9 cellular contexts compared by ENCODE assay signal in genomic region chr2:12501469-12502147, GRCh38.
DNase-seq lines count a peak whose midpoint lies in the region; ATAC-seq and TF ChIP-seq lines count a peak whose summit lies in the region.
"Had no signal": no experiment of that assay in that cellular context is flagged by ENCODE, and none has a peak within 500 bp of the region (broad histone marks: within the 10 kb centered on the region; RNA-seq: fewer than 3 reads in every experiment).

No MANE protein-coding gene starts in this region.

- peak overlapping the region in 6 of 7 donors; percentile 5 to 81 (median 66) for H3K27ac Mint-ChIP-seq in CD14-positive monocyte

- peaks cover 0 to 2% (median 2%) of the 10 kb centered on the region in 3 donors for H3K27me3 Mint-ChIP-seq in CD14-positive monocyte (ENCODE audit: low read depth in 3 of 3)

- H3K4me1 Mint-ChIP-seq in CD14-positive monocyte = peaks cover 60% of the 10 kb centered on the region

- no peaks in the 10 kb centered on the region for H3K36me3 Mint-ChIP-seq in CD14-positive monocyte

- peak overlapping the region in 1 of 2 donors; percentile 46 for H3K4me3 Mint-ChIP-seq in CD14-positive monocyte

- ATAC-seq in GM21381 (IDR thresholded peaks at IDR 0.05; ENCODE audit: unreplicated experiment) (peak; percentile 94), HG03575 (IDR thresholded peaks at IDR 0.05; ENCODE audit: extremely low read depth, insufficient number of reproducible peaks, low FRiP score, unreplicated experiment) (peak; percentile 69), left lobe of liver (peak; percentile 58)
- ATAC-seq: body of pancreas had no signal

- TF ChIP-seq CTCF in CD14-positive monocyte (IDR thresholded peaks at IDR 0.05) = no peak

- intact Hi-C loops in CD14-positive monocyte (cut with micrococcal nuclease) = loop anchor here in 1 of 2 donors (5.0 kb wide), 1 partner anchor 44 kb away; no protein-coding TSS in a partner anchor

- no peaks in the 10 kb centered on the region for H3K9me3 Mint-ChIP-seq in CD14-positive monocyte

- DNase-seq in CD14-positive monocyte (ENCODE audit: low spot score) (peak; percentile 49), left lobe of liver (ENCODE audit: low spot score) (no peak), superior temporal gyrus (ENCODE audit: extremely low spot score) (no peak), kidney glomerular epithelial cell (lab: John Stamatoyannopoulos, UW) (no peak), SK-N-DZ (ENCODE audit: low spot score) (no peak)
- DNase-seq in activated CD8-positive, alpha-beta memory T cell treated with anti-CD3 and anti-CD28 coated beads, Interleukin-2, amount 50 U/mL, for 4 hours = peak; percentile 63

Comparison
In these comparisons a context has a peak if more than half of its experiments do, and no peak if none do; other contexts are left out.
1. DNase-seq: peak in CD14-positive monocyte (single experiment) and activated CD8-positive, alpha-beta memory T cell treated with anti-CD3 and anti-CD28 coated beads, Interleukin-2, amount 50 U/mL, for 4 hours (single experiment); none in left lobe of liver (single experiment), superior temporal gyrus (single experiment), kidney glomerular epithelial cell (single experiment) and SK-N-DZ (single experiment).
2. Peak in every context shown above with its lines, with median percentiles within 50 percentile points of each other: ATAC-seq.